Comparison of ENCODE assay signal across 8 cellular contexts in genomic region chr22:50473855-50474671, GRCh38. TPM values are rescaled to one million over a fixed set of nuclear protein-coding genes. Genes with fewer than 3 reads are reported as not detected.
DNase-seq lines count a peak whose midpoint lies in the region; FAIRE-seq and TF ChIP-seq lines count a peak whose summit lies in the region.

No MANE protein-coding gene starts in this region.

- no peaks in the 10 kb centered on the region for H3K9me3 Mint-ChIP-seq in activated CD4-positive, alpha-beta T cell treated with anti-CD3 and anti-CD28 coated beads, Interleukin-2, amount 10 ng/mL, durations not matched to agents 7 days and 5 days

- TF ChIP-seq CTCF in AG04449 (IDR thresholded peaks at IDR 0.05; ENCODE audit: insufficient read depth, low read length, missing control alignments): no peak
- no peak for TF ChIP-seq CTCF in fibroblast of lung (conservative IDR thresholded peaks at IDR 0.05 in 1 of 2, IDR thresholded peaks at IDR 0.05 in 1 of 2; ENCODE audit: low read depth in 1 of 2, low read length in 2 of 2)
- no peak for TF ChIP-seq CTCF in neutrophil (IDR thresholded peaks at IDR 0.05)

- CTCF ChIA-PET in AG04449 (lab: Yijun Ruan, JAX): interaction anchor here (1.0 to 1.5 kb wide), 3 partner anchors 23 to 147 kb away, joined by 3 to 5 read pairs (median 3); no protein-coding TSS in a partner anchor
- CTCF ChIA-PET in HEK293T (lab: Yijun Ruan, JAX): interaction anchor here (0.9 to 1.9 kb wide), 3 partner anchors 35 to 147 kb away, joined by 3 to 6 read pairs (median 4); partner anchors contain the start of gene SCO2
- CTCF ChIA-PET in activated CD4-positive, alpha-beta T cell treated with anti-CD3 and anti-CD28 coated beads, Interleukin-2, amount 10 ng/mL, durations not matched to agents 7 days and 5 days (lab: Charles Lee): interaction anchor here (1.0 to 2.4 kb wide), 8 partner anchors 16 to 147 kb away, joined by 3 to 13 read pairs (median 4); partner anchors contain the start of genes KLHDC7B and SCO2

- H3K4me2 ChIP-seq in fibroblast of lung (ENCODE audit: extremely low read depth, insufficient read depth, low read length): peak overlapping the region; percentile 96

- H3K79me2 ChIP-seq in fibroblast of lung (ENCODE audit: control insufficient read depth, insufficient read depth, low read length): peaks cover 49% of the 10 kb centered on the region

- POLR2A ChIA-PET in AG04449 (lab: Yijun Ruan, JAX) (interaction anchor here (0.9 kb wide), 1 partner anchor 51 kb away, joined by 3 read pairs; the partner anchor contains the start of gene SCO2), HEK293T (lab: Yijun Ruan, JAX) (interaction anchor here (1.0 to 2.5 kb wide), 6 partner anchors 10 to 52 kb away, joined by 3 to 12 read pairs (median 4); partner anchors contain the start of genes LMF2, NCAPH2 and SCO2)
- POLR2A ChIA-PET in activated CD4-positive, alpha-beta T cell treated with anti-CD3 and anti-CD28 coated beads, Interleukin-2, amount 10 ng/mL, durations not matched to agents 7 days and 5 days (lab: Charles Lee): no interaction called here

- H3K36me3 ChIP-seq in fibroblast of lung (ENCODE audit: control insufficient read depth, insufficient read depth, low read length) (peaks cover 2% of the 10 kb centered on the region), neutrophil (peaks cover 3% of the 10 kb centered on the region)

- DNase-seq in AG04449 (ENCODE audit: low read depth, low spot score): no peak
- peak; percentile 46 for DNase-seq in HEK293T (ENCODE audit: extremely low spot score)
- DNase-seq in activated CD4-positive, alpha-beta T cell treated with anti-CD3 and anti-CD28 coated beads, Interleukin-2, amount 10 ng/mL, durations not matched to agents 7 days and 5 days: peak; percentile 29
- peak; percentile 55 to 60 for DNase-seq in fibroblast of lung (ENCODE audit: low read depth in 2 of 2)
- no peak for DNase-seq in urothelium cell line (ENCODE audit: low spot score)
- DNase-seq in NCI-H128 (lab: John Stamatoyannopoulos, UW; ENCODE audit: unreplicated experiment): no peak
- DNase-seq in cerebellar cortex (ENCODE audit: low spot score): no peak

- peak overlapping the region; percentile 88 for H3K27ac Mint-ChIP-seq in activated CD4-positive, alpha-beta T cell treated with anti-CD3 and anti-CD28 coated beads, Interleukin-2, amount 10 ng/mL, durations not matched to agents 7 days and 5 days

- peaks cover 16% of the 10 kb centered on the region for H3K36me3 Mint-ChIP-seq in activated CD4-positive, alpha-beta T cell treated with anti-CD3 and anti-CD28 coated beads, Interleukin-2, amount 10 ng/mL, durations not matched to agents 7 days and 5 days (ENCODE audit: low read depth)

- H3K4me1 Mint-ChIP-seq in activated CD4-positive, alpha-beta T cell treated with anti-CD3 and anti-CD28 coated beads, Interleukin-2, amount 10 ng/mL, durations not matched to agents 7 days and 5 days: peaks cover 60% of the 10 kb centered on the region

- H3K27ac ChIP-seq in fibroblast of lung (ENCODE audit: insufficient read depth, low read length): peak overlapping the region; percentile 71
- peak overlapping the region; percentile 66 for H3K27ac ChIP-seq in neutrophil

- H3K4me3 Mint-ChIP-seq in activated CD4-positive, alpha-beta T cell treated with anti-CD3 and anti-CD28 coated beads, Interleukin-2, amount 10 ng/mL, durations not matched to agents 7 days and 5 days: peak overlapping the region; percentile 89

- H3K27me3 ChIP-seq in fibroblast of lung (ENCODE audit: control insufficient read depth, insufficient read depth, low read length): peaks cover 3% of the 10 kb centered on the region
- peaks cover 27% of the 10 kb centered on the region for H3K27me3 ChIP-seq in neutrophil

- H3K27me3 Mint-ChIP-seq in activated CD4-positive, alpha-beta T cell treated with anti-CD3 and anti-CD28 coated beads, Interleukin-2, amount 10 ng/mL, durations not matched to agents 7 days and 5 days: no peaks in the 10 kb centered on the region

- no peaks in the 10 kb centered on the region for H3K9me3 ChIP-seq in fibroblast of lung (ENCODE audit: control insufficient read depth, insufficient read depth, low read depth, low read length)
- no peaks in the 10 kb centered on the region for H3K9me3 ChIP-seq in neutrophil

- peak overlapping the region; percentile 71 for H3K9ac ChIP-seq in fibroblast of lung (ENCODE audit: insufficient read depth, low read length)

- H3K4me1 ChIP-seq in fibroblast of lung (ENCODE audit: control insufficient read depth, extremely low read depth, insufficient read depth, low read length) (peaks cover 16% of the 10 kb centered on the region), neutrophil (ENCODE audit: control insufficient read depth in 1 of 2, insufficient read depth in 1 of 2, low read depth in 1 of 2, low read length in 1 of 2) (peaks cover 34 to 49% of the 10 kb centered on the region in 2 experiments)

- peak overlapping the region; percentile 68 for H3K4me3 ChIP-seq in AG04449 (ENCODE audit: low read depth, low read length)
- H3K4me3 ChIP-seq in fibroblast of lung (replicated peaks in 1 of 4; ENCODE audit: control extremely low read depth in 1 of 4, insufficient read depth in 1 of 4, low read depth in 3 of 4, low read length in 4 of 4): peak overlapping the region; percentile 63 to 73 (median 72)
- peak overlapping the region; percentile 66 to 70 for H3K4me3 ChIP-seq in neutrophil (ENCODE audit: low read depth in 1 of 2, low read length in 1 of 2)

- peaks cover 3% of the 10 kb centered on the region for H4K20me1 ChIP-seq in fibroblast of lung (ENCODE audit: control insufficient read depth, extremely low read depth, insufficient read depth, low read length)

- no peak overlapping the region for H2AFZ ChIP-seq in fibroblast of lung (ENCODE audit: low read length)

- FAIRE-seq in urothelium cell line (lab: Jason Lieb, UNC): no peak

TF ChIP-seq in HEK293T, 16 proteins besides CTCF, POLR2A, EP300 and RAD21:
- TF ChIP-seq LEF1 (IDR thresholded peaks at IDR 0.05; ENCODE audit: borderline replicate concordance) (no peak), TARDBP (IDR thresholded peaks at IDR 0.05) (no peak), PKNOX1 (IDR thresholded peaks at IDR 0.05) (no peak), SP1 (IDR thresholded peaks at IDR 0.05) (no peak), ARNT (IDR thresholded peaks at IDR 0.05) (no peak), CTBP1 (IDR thresholded peaks at IDR 0.05; ENCODE audit: borderline replicate concordance) (no peak)

RNA-seq across cellular contexts. Expression of gene SBF1, which starts 0.8 kb away (rescaled TPM):
- 100 to 1,000 TPM; 211 to 224 TPM for total RNA-seq in activated CD4-positive, alpha-beta T cell treated with anti-CD3 and anti-CD28 coated beads, Interleukin-2, amount 10 ng/mL, durations not matched to agents 7 days and 5 days
- 69.1 and 75.8 TPM in 2 replicates for total RNA-seq in fibroblast of lung
- 13.5 and 18.7 TPM in 2 replicates for polyA plus RNA-seq in fibroblast of lung
- polyA plus RNA-seq in fibroblast of lung (2012): 33.2 and 49.9 TPM in 2 replicates
- polyA minus RNA-seq in fibroblast of lung (ENCODE audit: low replicate concordance): 118 and 132 TPM in 2 replicates

RNA-seq across cellular contexts. Expression of gene ADM2, which starts 7.3 kb away (rescaled TPM):
- 1 to 10 TPM; 3.7 to 4.1 TPM for total RNA-seq in activated CD4-positive, alpha-beta T cell treated with anti-CD3 and anti-CD28 coated beads, Interleukin-2, amount 10 ng/mL, durations not matched to agents 7 days and 5 days
- 2.8 and 5.8 TPM in 2 replicates for total RNA-seq in fibroblast of lung
- 0.67 and 0.73 TPM in 2 replicates for polyA plus RNA-seq in fibroblast of lung
- 1.5 and 2.0 TPM in 2 replicates for polyA plus RNA-seq in fibroblast of lung (2012)
- 0.59 and 1.2 TPM in 2 replicates for polyA minus RNA-seq in fibroblast of lung (ENCODE audit: low replicate concordance)

RNA-seq across cellular contexts. Expression of gene MIOX, which starts 12.6 kb away (rescaled TPM):
- under 1 TPM in 1 of 2 experiments, not detected in 1; 0.23 TPM for total RNA-seq in activated CD4-positive, alpha-beta T cell treated with anti-CD3 and anti-CD28 coated beads, Interleukin-2, amount 10 ng/mL, durations not matched to agents 7 days and 5 days
- total RNA-seq in fibroblast of lung: under 0.01 and 0.17 TPM in 2 replicates
- polyA plus RNA-seq in fibroblast of lung: 0.06 TPM in 1 of 2 replicates, not detected in the other
- polyA plus RNA-seq in fibroblast of lung (2012): not detected in 2 replicates
- not detected in 2 replicates for polyA minus RNA-seq in fibroblast of lung (ENCODE audit: low replicate concordance)

RNA-seq across cellular contexts. Expression of gene LMF2, which starts 33.4 kb away (rescaled TPM):
- total RNA-seq in activated CD4-positive, alpha-beta T cell treated with anti-CD3 and anti-CD28 coated beads, Interleukin-2, amount 10 ng/mL, durations not matched to agents 7 days and 5 days: 100 to 1,000 TPM; 130 to 139 TPM
- 25.9 and 37.8 TPM in 2 replicates for total RNA-seq in fibroblast of lung
- 25.2 and 25.8 TPM in 2 replicates for polyA plus RNA-seq in fibroblast of lung
- polyA plus RNA-seq in fibroblast of lung (2012): 55.5 and 73.7 TPM in 2 replicates
- 55.5 and 70.9 TPM in 2 replicates for polyA minus RNA-seq in fibroblast of lung (ENCODE audit: low replicate concordance)

RNA-seq across cellular contexts. Expression of gene NCAPH2, which starts 34.0 kb away (rescaled TPM):
- 100 to 1,000 TPM; 110 to 133 TPM for total RNA-seq in activated CD4-positive, alpha-beta T cell treated with anti-CD3 and anti-CD28 coated beads, Interleukin-2, amount 10 ng/mL, durations not matched to agents 7 days and 5 days
- 18.3 and 20.0 TPM in 2 replicates for total RNA-seq in fibroblast of lung
- 12.0 and 23.1 TPM in 2 replicates for polyA plus RNA-seq in fibroblast of lung
- 18.8 and 45.4 TPM in 2 replicates for polyA plus RNA-seq in fibroblast of lung (2012)
- polyA minus RNA-seq in fibroblast of lung (ENCODE audit: low replicate concordance): 32.4 and 47.7 TPM in 2 replicates

Comparison
In these comparisons a context has a peak if more than half of its experiments do, and no peak if none do; other contexts are left out.
1. DNase-seq: peak in HEK293T (single experiment), activated CD4-positive, alpha-beta T cell treated with anti-CD3 and anti-CD28 coated beads, Interleukin-2, amount 10 ng/mL, durations not matched to agents 7 days and 5 days (single experiment) and fibroblast of lung (2 of 2); none in AG04449 (single experiment), urothelium cell line (single experiment), NCI-H128 (single experiment) and cerebellar cortex (single experiment).
2. Peak in every context shown above with its lines, with median percentiles within 50 percentile points of each other: H3K4me3 ChIP-seq.